16 cellular contexts compared by ENCODE assay signal in the genomic region with DNA sequence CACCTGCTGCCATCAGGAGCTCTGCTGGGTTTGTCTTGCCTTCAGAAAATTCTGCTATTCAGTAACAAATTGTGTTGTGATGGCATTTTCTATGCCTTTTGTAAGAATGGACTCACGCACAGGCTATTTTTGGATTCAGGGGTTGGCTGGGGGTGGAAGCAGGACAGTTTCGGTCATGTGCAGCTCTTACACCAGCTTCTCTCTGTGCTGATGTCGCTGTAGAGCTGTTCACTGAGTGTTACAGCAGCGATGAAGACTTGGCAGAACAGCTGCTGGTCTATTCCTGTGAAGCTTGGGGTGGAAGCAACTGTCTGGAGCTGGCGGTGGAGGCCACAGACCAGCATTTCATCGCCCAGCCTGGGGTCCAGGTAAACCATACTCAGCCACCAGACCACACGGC. TPM values are rescaled to one million over a fixed set of nuclear protein-coding genes. Genes with fewer than 3 reads are reported as not detected.
DNase-seq lines count a peak whose midpoint lies in the region; ATAC-seq and TF ChIP-seq lines count a peak whose summit lies in the region.
"Had no signal": no experiment of that assay in that cellular context is flagged by ENCODE, and none has a peak within 500 bp of the region (broad histone marks: within the 10 kb centered on the region; RNA-seq: fewer than 3 reads in every experiment).

No MANE protein-coding gene starts in this region.

- no peaks in the 10 kb centered on the region for H4K20me1 ChIP-seq in IMR-90 (ENCODE audit: insufficient read depth, low read length)

- TF ChIP-seq POLR2A in IMR-90 (IDR thresholded peaks at IDR 0.05; ENCODE audit: low read depth, low read length), result no peak

- H3K9me1 ChIP-seq in IMR-90 (ENCODE audit: insufficient read depth, low read length), result no peaks in the 10 kb centered on the region; the same call in 1 of the 2 replicates

- ATAC-seq in IMR-90 (ENCODE audit: low read depth) (no peak), GM21390 (IDR thresholded peaks at IDR 0.05; ENCODE audit: unreplicated experiment) (no peak)
- ATAC-seq: stimulated activated memory B cell treated with anti-CD40 and anti-IgM and Interleukin-4, amounts not matched to agents 10 μg/mL and 1 μg/mL and 100 μg/mL, for 72 hours had no signal

- H3K23ac ChIP-seq in IMR-90 (ENCODE audit: low read depth, low read length), result no peak overlapping the region

- H3K9ac ChIP-seq in IMR-90 (ENCODE audit: low read depth, low read length), result no peak overlapping the region

- no peak overlapping the region for H3K4ac ChIP-seq in IMR-90 (ENCODE audit: low read depth, low read length)

- H3K18ac ChIP-seq in IMR-90 (ENCODE audit: low read depth, low read length), result no peak overlapping the region

- no peak overlapping the region for H3K4me3 ChIP-seq in IMR-90 (ENCODE audit: insufficient read depth, low read depth, low read length)
- H3K4me3 ChIP-seq: SJCRH30, tibial artery had no signal

- no peak overlapping the region for H2AK9ac ChIP-seq in IMR-90 (replicated peaks; ENCODE audit: low read depth, low read length, poor library complexity)

- CTCF ChIA-PET in IMR-90 (lab: Yijun Ruan, JAX), result no interaction called here

- H3K4me2 ChIP-seq in IMR-90 (ENCODE audit: low read depth, low read length), result no peak overlapping the region

- WGBS in IMR-90 (ENCODE audit: extremely low coverage in 2 of 2, insufficient read length in 1 of 2), 2 experiments, result 71% methylated on average over 1 of the region's 7 CpGs; no CpG with 5 or more reads in 1 of the 2 experiments

- dilution Hi-C loops in IMR-90 (cut with HindIII; ENCODE audit: low sequenced_read_pairs, unreplicated experiment), result no loop called here

- no peak overlapping the region for H2BK15ac ChIP-seq in IMR-90 (ENCODE audit: low read depth, low read length)

- H3K4me1 ChIP-seq in IMR-90 (ENCODE audit: control insufficient read depth, insufficient read depth, low read length), result no peaks in the 10 kb centered on the region
- H3K4me1 ChIP-seq: SJCRH30, tibial artery had no signal

- TF ChIP-seq CTCF in IMR-90 (conservative IDR thresholded peaks at IDR 0.05; ENCODE audit: low read depth, low read length), result no peak

- H3K27me3 ChIP-seq in IMR-90 (ENCODE audit: control insufficient read depth, insufficient read depth, low read length), result peaks cover 8% of the 10 kb centered on the region
- H3K27me3 ChIP-seq: SJCRH30, tibial artery had no signal

- H3K79me1 ChIP-seq in IMR-90 (ENCODE audit: low read depth in 1 of 2, low read length in 2 of 2), result no peaks in the 10 kb centered on the region

- H2BK120ac ChIP-seq in IMR-90 (ENCODE audit: low read depth, low read length), result no peak overlapping the region

- no peak overlapping the region for H2AK5ac ChIP-seq in IMR-90 (ENCODE audit: low read depth, low read length)

- in situ Hi-C loops in IMR-90 (cut with MboI; ENCODE audit: low sequenced_read_pairs), result no loop called here

- H3K36me3 ChIP-seq in IMR-90 (ENCODE audit: control insufficient read depth, insufficient read depth, low read length), result no peaks in the 10 kb centered on the region
- H3K36me3 ChIP-seq: SJCRH30, tibial artery had no signal

- H4K5ac ChIP-seq in IMR-90 (ENCODE audit: low read depth, low read length), result no peak overlapping the region

- H3K14ac ChIP-seq in IMR-90 (replicated peaks; ENCODE audit: low read depth, low read length), result no peak overlapping the region

- no peak overlapping the region for H3K27ac ChIP-seq in IMR-90 (ENCODE audit: insufficient read depth, low read length)
- H3K27ac ChIP-seq: SJCRH30, tibial artery had no signal

- peaks cover 2% of the 10 kb centered on the region; the same call in 1 of the 2 replicates for H3K9me3 ChIP-seq in IMR-90 (ENCODE audit: control insufficient read depth, insufficient read depth, low read length)
- H3K9me3 ChIP-seq: SJCRH30, tibial artery had no signal

- H4K91ac ChIP-seq in IMR-90 (ENCODE audit: insufficient read depth, low read depth, low read length), result no peak overlapping the region

- POLR2A ChIA-PET in IMR-90 (lab: Charles Lee; ENCODE audit: unreplicated experiment), result no interaction called here

- H2BK20ac ChIP-seq in IMR-90 (ENCODE audit: low read depth, low read length), result no peak overlapping the region

- no peak overlapping the region for H4K8ac ChIP-seq in IMR-90 (ENCODE audit: low read depth in 2 of 2, low read length in 2 of 2)

- intact Hi-C loops in IMR-90 (cut with micrococcal nuclease), result no loop called here

- peak; percentile 10 for DNase-seq in IMR-90
- peak; percentile 90 for DNase-seq in RPMI7951 (ENCODE audit: low read depth)
- peak; percentile 24 for DNase-seq in globus pallidus (ENCODE audit: low spot score)
- DNase-seq in occipital lobe (lab: John Stamatoyannopoulos, UW), result peak; percentile 36
- DNase-seq in HPDE6-E6E7 (ENCODE audit: extremely low spot score), result no peak
- DNase-seq in T-helper 1 cell, result no peak
- no peak for DNase-seq in NCI-H526 treated with DMSO at 0.1 percent for 48 hours (lab: John Stamatoyannopoulos, UW)
- DNase-seq: activated effector memory CD4-positive, alpha-beta T cell treated with anti-CD3 and anti-CD28 coated beads, Interleukin-2, amount 50 U/mL, for 16 hours; GF-D8; NCI-H345; tibial artery had no signal

- no peak overlapping the region for H2BK5ac ChIP-seq in IMR-90 (ENCODE audit: low read depth, low read length, poor library complexity, severe bottlenecking)

- TF ChIP-seq RAD21 in IMR-90 (IDR thresholded peaks at IDR 0.05; ENCODE audit: low read length), result no peak

- BruUV-seq in IMR-90 (replicated peaks; lab: Mats Ljungman, UMichigan), result no TSS peak

- H3K56ac ChIP-seq in IMR-90 (ENCODE audit: extremely low read depth, insufficient read depth, low read length), result no peak overlapping the region

- no peak overlapping the region for H2AFZ ChIP-seq in IMR-90 (replicated peaks; ENCODE audit: low read length, poor library complexity)

TF ChIP-seq in IMR-90, 13 proteins besides CTCF, POLR2A, EP300 and RAD21:
- no peak for TF ChIP-seq CEBPB (IDR thresholded peaks at IDR 0.05; ENCODE audit: low read depth, low read length)
- no peak for TF ChIP-seq SMC3 (IDR thresholded peaks at IDR 0.05; ENCODE audit: low read depth, low read length)
- TF ChIP-seq CHD1 (IDR thresholded peaks at IDR 0.05; ENCODE audit: low read depth, low read length), result no peak
- no peak for TF ChIP-seq RCOR1 (IDR thresholded peaks at IDR 0.05; ENCODE audit: insufficient replicate concordance, low read length)
- TF ChIP-seq, protein P1, sequence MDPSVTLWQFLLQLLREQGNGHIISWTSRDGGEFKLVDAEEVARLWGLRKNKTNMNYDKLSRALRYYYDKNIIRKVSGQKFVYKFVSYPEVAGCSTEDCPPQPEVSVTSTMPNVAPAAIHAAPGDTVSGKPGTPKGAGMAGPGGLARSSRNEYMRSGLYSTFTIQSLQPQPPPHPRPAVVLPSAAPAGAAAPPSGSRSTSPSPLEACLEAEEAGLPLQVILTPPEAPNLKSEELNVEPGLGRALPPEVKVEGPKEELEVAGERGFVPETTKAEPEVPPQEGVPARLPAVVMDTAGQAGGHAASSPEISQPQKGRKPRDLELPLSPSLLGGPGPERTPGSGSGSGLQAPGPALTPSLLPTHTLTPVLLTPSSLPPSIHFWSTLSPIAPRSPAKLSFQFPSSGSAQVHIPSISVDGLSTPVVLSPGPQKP (IDR thresholded peaks at IDR 0.05; ENCODE audit: borderline replicate concordance, low read depth, low read length), result no peak
- TF ChIP-seq MXI1 (IDR thresholded peaks at IDR 0.05; ENCODE audit: borderline replicate concordance, low read depth, low read length), result no peak
- no peak for TF ChIP-seq MAZ (IDR thresholded peaks at IDR 0.05; ENCODE audit: borderline replicate concordance, low read depth, low read length)
- TF ChIP-seq, protein P2, sequence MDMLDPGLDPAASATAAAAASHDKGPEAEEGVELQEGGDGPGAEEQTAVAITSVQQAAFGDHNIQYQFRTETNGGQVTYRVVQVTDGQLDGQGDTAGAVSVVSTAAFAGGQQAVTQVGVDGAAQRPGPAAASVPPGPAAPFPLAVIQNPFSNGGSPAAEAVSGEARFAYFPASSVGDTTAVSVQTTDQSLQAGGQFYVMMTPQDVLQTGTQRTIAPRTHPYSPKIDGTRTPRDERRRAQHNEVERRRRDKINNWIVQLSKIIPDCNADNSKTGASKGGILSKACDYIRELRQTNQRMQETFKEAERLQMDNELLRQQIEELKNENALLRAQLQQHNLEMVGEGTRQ (IDR thresholded peaks at IDR 0.05; ENCODE audit: low read depth, low read length), result no peak
- TF ChIP-seq FOS (IDR thresholded peaks at IDR 0.05; ENCODE audit: low read depth, low read length), result no peak
- no peak for TF ChIP-seq RFX5 (IDR thresholded peaks at IDR 0.05; ENCODE audit: low read depth, low read length)
- TF ChIP-seq NFE2L2 (IDR thresholded peaks at IDR 0.05; ENCODE audit: low read depth, low read length), result no peak

RNA-seq across cellular contexts. Expression of a gene that starts 49.2 kb away (rescaled TPM):
- total RNA-seq in IMR-90 (2012; rRNA removed) (not detected in 2 replicates), occipital lobe (0.47 TPM)
- polyA plus RNA-seq in IMR-90 (2012; rRNA removed), result 0.10 TPM in 1 of 2 replicates, not detected in the other
- polyA plus RNA-seq in IMR-90 (2012; cell fraction: cytosol; rRNA removed), result not detected in 2 replicates
- polyA plus RNA-seq in IMR-90 (2012; cell fraction: nucleus; rRNA removed; ENCODE audit: low replicate concordance), result not detected in 2 replicates
- total RNA-seq in RPMI7951 (2014; rRNA removed; shearing (Covaris generic)), result 13.6 and 19.9 TPM in 2 replicates
- total RNA-seq: pulmonary artery endothelial cell had no signal
- polyA plus RNA-seq: BJ had no signal

Comparison
In these comparisons a context has a peak if more than half of its experiments do, and no peak if none do; other contexts are left out.
1. DNase-seq: peak in IMR-90 (single experiment), RPMI7951 (single experiment), globus pallidus (single experiment) and occipital lobe (single experiment); none in HPDE6-E6E7 (single experiment), T-helper 1 cell (0 of 5) and NCI-H526 treated with DMSO at 0.1 percent for 48 hours (single experiment).